In genomic region chr5:72600401-72600981, GRCh38 we compare ENCODE assay signal across 11 cellular contexts.
DNase-seq lines count a peak whose midpoint lies in the region; ATAC-seq and TF ChIP-seq lines count a peak whose summit lies in the region.
"Had no signal": no experiment of that assay in that cellular context is flagged by ENCODE, and none has a peak within 500 bp of the region (broad histone marks: within the 10 kb centered on the region; RNA-seq: fewer than 3 reads in every experiment).

No MANE protein-coding gene starts in this region.

- DNase-seq in H4 (ENCODE audit: low spot score), result peak; percentile 47
- DNase-seq in RWPE1 (ENCODE audit: low spot score), result peak; percentile 95
- peak; percentile 89 to 92 for DNase-seq in fibroblast of lung (ENCODE audit: low read depth in 2 of 2)
- no peak for DNase-seq in activated effector memory CD4-positive, alpha-beta T cell treated with Interleukin-2 at 50 U/mL for 16 hours
- DNase-seq: activated CD4-positive, alpha-beta T cell treated with anti-CD3 and anti-CD28 coated beads for 1 hour; NK-92 treated with Interleukin-12 subunit alpha and Interleukin-12 subunit beta, amount 100 ng/mL, for 24 hours had no signal

- H3K9ac ChIP-seq in fibroblast of lung (ENCODE audit: insufficient read depth, low read length), result no peak overlapping the region
- peak overlapping the region; percentile 82 for H3K9ac ChIP-seq in skeletal muscle satellite cell (ENCODE audit: low read depth, low read length)

- H3K9me3 ChIP-seq in fibroblast of lung (ENCODE audit: control insufficient read depth, insufficient read depth, low read depth, low read length) (no peaks in the 10 kb centered on the region), skeletal muscle satellite cell (replicated peaks; ENCODE audit: low read length) (no peaks in the 10 kb centered on the region)

- H3K79me2 ChIP-seq in fibroblast of lung (ENCODE audit: control insufficient read depth, insufficient read depth, low read length), result no peaks in the 10 kb centered on the region

- CTCF ChIA-PET in RWPE1 (lab: Yijun Ruan, JAX), result no interaction called here

- H3K4me1 ChIP-seq in fibroblast of lung (ENCODE audit: control insufficient read depth, extremely low read depth, insufficient read depth, low read length), result peaks cover 37% of the 10 kb centered on the region
- peaks cover 91% of the 10 kb centered on the region for H3K4me1 ChIP-seq in skeletal muscle satellite cell (ENCODE audit: control insufficient read depth, insufficient read depth, low read length)

- peak overlapping the region; percentile 17 for H3K4me2 ChIP-seq in fibroblast of lung (ENCODE audit: extremely low read depth, insufficient read depth, low read length)
- peak overlapping the region; percentile 71 for H3K4me2 ChIP-seq in skeletal muscle satellite cell (ENCODE audit: low read length)

- H4K20me1 ChIP-seq in fibroblast of lung (ENCODE audit: control insufficient read depth, extremely low read depth, insufficient read depth, low read length), result no peaks in the 10 kb centered on the region

- peak overlapping the region; percentile 95 for H3K27ac ChIP-seq in RWPE1
- H3K27ac ChIP-seq in fibroblast of lung (ENCODE audit: insufficient read depth, low read length), result peak overlapping the region; percentile 78
- H3K27ac ChIP-seq: gastroesophageal sphincter had no signal

- no peak for ATAC-seq in GM19328 (IDR thresholded peaks at IDR 0.05; ENCODE audit: unreplicated experiment)
- no peak for ATAC-seq in GM18502 (IDR thresholded peaks at IDR 0.05; ENCODE audit: poor library complexity, unreplicated experiment)
- no peak for ATAC-seq in HG03354 (IDR thresholded peaks at IDR 0.05; ENCODE audit: poor library complexity, severe bottlenecking, unreplicated experiment)
- ATAC-seq: gastroesophageal sphincter had no signal

- no peak overlapping the region for H2AFZ ChIP-seq in fibroblast of lung (ENCODE audit: low read length)

- H3K36me3 ChIP-seq in fibroblast of lung (ENCODE audit: control insufficient read depth, insufficient read depth, low read length), result no peaks in the 10 kb centered on the region
- no peaks in the 10 kb centered on the region for H3K36me3 ChIP-seq in skeletal muscle satellite cell (ENCODE audit: insufficient read depth, low read length)
- H3K36me3 ChIP-seq: gastroesophageal sphincter had no signal

- POLR2A ChIA-PET in RWPE1 (lab: Yijun Ruan, JAX; ENCODE audit: low non-redundant PET), result no interaction called here

- no peak for TF ChIP-seq CTCF in RWPE1 (conservative IDR thresholded peaks at IDR 0.05; ENCODE audit: low read depth)
- no peak for TF ChIP-seq CTCF in fibroblast of lung (conservative IDR thresholded peaks at IDR 0.05 in 1 of 2, IDR thresholded peaks at IDR 0.05 in 1 of 2; ENCODE audit: low read depth in 1 of 2, low read length in 2 of 2)

- no peaks in the 10 kb centered on the region for H3K27me3 ChIP-seq in fibroblast of lung (ENCODE audit: control insufficient read depth, insufficient read depth, low read length)
- no peaks in the 10 kb centered on the region for H3K27me3 ChIP-seq in skeletal muscle satellite cell (ENCODE audit: control insufficient read depth, insufficient read depth, low read length)
- H3K27me3 ChIP-seq: gastroesophageal sphincter had no signal

- H3K4me3 ChIP-seq in fibroblast of lung (replicated peaks in 1 of 4; ENCODE audit: control extremely low read depth in 1 of 4, insufficient read depth in 1 of 4, low read depth in 3 of 4, low read length in 4 of 4), result no peak overlapping the region
- H3K4me3 ChIP-seq in skeletal muscle satellite cell (ENCODE audit: low read length), result peak overlapping the region; percentile 0
- H3K4me3 ChIP-seq: gastroesophageal sphincter had no signal
